In the genomic region with DNA sequence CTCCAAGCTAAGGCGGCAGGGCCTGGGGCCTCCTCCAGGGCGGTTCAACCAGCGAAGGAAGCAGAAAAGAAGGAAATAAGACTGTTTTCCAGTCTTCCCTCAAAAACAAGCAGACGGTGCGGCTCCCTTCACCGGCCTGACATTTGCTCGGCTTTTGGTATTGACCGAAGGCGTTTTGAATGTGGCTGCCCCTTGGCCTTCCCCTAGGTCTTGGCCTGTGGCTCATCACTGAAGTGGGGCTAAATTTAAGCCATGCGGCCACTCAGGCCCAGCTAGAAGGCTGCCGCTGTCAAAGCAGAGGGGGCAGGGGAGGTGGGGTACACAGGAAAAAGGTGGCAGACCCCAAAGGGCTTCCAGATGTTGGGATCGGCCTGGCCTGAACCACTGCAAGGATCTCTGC, we compare ENCODE assay signal across 1 cellular context.
TF ChIP-seq lines count a peak whose summit lies in the region.

No MANE protein-coding gene starts in this region.

TF ChIP-seq in K562, 482 proteins besides CTCF, POLR2A, EP300 and RAD21:
- TF ChIP-seq, protein P1, sequence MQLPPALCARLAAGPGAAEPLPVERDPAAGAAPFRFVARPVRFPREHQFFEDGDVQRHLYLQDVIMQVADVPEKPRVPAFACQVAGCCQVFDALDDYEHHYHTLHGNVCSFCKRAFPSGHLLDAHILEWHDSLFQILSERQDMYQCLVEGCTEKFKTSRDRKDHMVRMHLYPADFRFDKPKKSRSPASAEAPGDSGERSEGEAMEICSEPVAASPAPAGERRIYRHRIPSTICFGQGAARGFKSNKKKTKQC (CRISPR knock-in tag; IDR thresholded peaks at IDR 0.05), result no peak
- TF ChIP-seq ZNF668 (CRISPR knock-in tag; IDR thresholded peaks at IDR 0.05) (no peak), ELF2 (CRISPR knock-in tag; IDR thresholded peaks at IDR 0.05) (no peak), CBX1 (IDR thresholded peaks at IDR 0.05; ENCODE audit: low read depth) (no peak), GTF2B (IDR thresholded peaks at IDR 0.05; ENCODE audit: extremely low read depth, insufficient read length) (no peak), CHD2 (IDR thresholded peaks at IDR 0.05; ENCODE audit: low read depth, low read length) (no peak), XRCC3 (IDR thresholded peaks at IDR 0.05) (no peak), NFRKB (IDR thresholded peaks at IDR 0.05; ENCODE audit: low read depth) (no peak), CLOCK (CRISPR knock-in tag; IDR thresholded peaks at IDR 0.05; ENCODE audit: borderline replicate concordance) (no peak), ZNF197 (CRISPR knock-in tag; IDR thresholded peaks at IDR 0.05; ENCODE audit: low read depth) (no peak), CREM (IDR thresholded peaks at IDR 0.05; ENCODE audit: low read depth) (no peak), ZFP1 (CRISPR knock-in tag; IDR thresholded peaks at IDR 0.05) (no peak), TOE1 (IDR thresholded peaks at IDR 0.05; ENCODE audit: borderline replicate concordance) (no peak), TOE1 (CRISPR knock-in tag; IDR thresholded peaks at IDR 0.05; ENCODE audit: borderline replicate concordance, low read depth) (no peak), LARP7 (IDR thresholded peaks at IDR 0.05) (no peak), CAMTA2 (CRISPR knock-in tag; conservative IDR thresholded peaks at IDR 0.05) (no peak), NR3C1 (CRISPR knock-in tag; IDR thresholded peaks at IDR 0.05) (no peak), ZNF696 (CRISPR knock-in tag; conservative IDR thresholded peaks at IDR 0.05) (no peak), ILF3 (IDR thresholded peaks at IDR 0.05; ENCODE audit: borderline replicate concordance) (no peak), KDM4B (IDR thresholded peaks at IDR 0.05; ENCODE audit: borderline replicate concordance in 2 of 2, low read depth in 1 of 2) (no peak)
